31 cellular contexts compared by ENCODE assay signal in the genomic region with DNA sequence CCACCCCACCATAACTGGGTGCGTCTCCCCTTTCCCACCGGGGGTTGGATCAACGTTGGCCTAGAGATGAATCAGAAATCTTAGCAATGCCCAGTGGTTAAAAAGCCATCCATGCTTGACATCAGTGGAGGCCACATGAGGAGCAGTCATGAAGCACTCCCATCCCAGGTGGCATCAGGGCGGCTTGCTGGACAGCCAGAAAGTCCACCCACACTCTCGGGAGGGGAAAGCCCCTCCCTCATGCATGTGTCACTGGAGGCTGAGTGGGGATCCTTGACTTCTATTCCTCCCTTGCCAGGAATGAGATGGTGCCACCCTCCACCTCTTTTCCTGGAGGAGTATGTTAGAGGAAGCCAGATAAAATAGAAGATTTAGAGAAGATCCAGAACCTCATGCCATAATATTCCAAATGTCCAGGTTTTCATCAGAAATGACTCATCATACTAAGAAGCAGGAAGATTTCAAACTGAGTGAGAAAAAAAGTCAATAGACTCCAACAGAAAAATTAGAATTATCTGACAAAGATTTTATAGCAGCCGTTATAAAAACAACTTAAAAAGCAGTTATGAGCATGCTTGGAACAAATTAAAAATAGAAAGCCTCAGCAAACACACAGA.
DNase-seq lines count a peak whose midpoint lies in the region; ATAC-seq, FAIRE-seq and TF ChIP-seq lines count a peak whose summit lies in the region.
"Had no signal": no experiment of that assay in that cellular context is flagged by ENCODE, and none has a peak within 500 bp of the region (broad histone marks: within the 10 kb centered on the region; RNA-seq: fewer than 3 reads in every experiment).

No MANE protein-coding gene starts in this region.

- peak overlapping the region; percentile 29; the same call in 1 of the 2 replicates for H2BK12ac ChIP-seq in H1 (ENCODE audit: low read depth, low read length)

- no peak overlapping the region for H3K9ac ChIP-seq in H1 (replicated peaks in 1 of 4; ENCODE audit: extremely low read depth in 1 of 4, low read depth in 3 of 4, low read length in 3 of 4)

- H3K9me3 Mint-ChIP-seq in activated naive CD4-positive, alpha-beta T cell treated with anti-CD3 and anti-CD28 coated beads for 36 hours = peaks cover 3% of the 10 kb centered on the region

- H3K23ac ChIP-seq in H1 (ENCODE audit: insufficient read length) = no peak overlapping the region

- H3K23me2 ChIP-seq in H1 (ENCODE audit: low read depth, low read length) = no peaks in the 10 kb centered on the region

- peaks cover 5% of the 10 kb centered on the region for H3K27me3 Mint-ChIP-seq in activated naive CD4-positive, alpha-beta T cell treated with anti-CD3 and anti-CD28 coated beads for 36 hours (ENCODE audit: low read depth)
- H3K27me3 Mint-ChIP-seq: activated CD8-positive, alpha-beta memory T cell treated with anti-CD3 and anti-CD28 coated beads, Interleukin-2, amount 10 ng/mL, durations not matched to agents 7 days and 5 days had no signal

- H3K14ac ChIP-seq in H1 (ENCODE audit: insufficient read length) = no peak overlapping the region

- H3K27me3 ChIP-seq in H1 (replicated peaks in 1 of 4; ENCODE audit: control insufficient read depth in 3 of 4, extremely low read depth in 1 of 4, insufficient read depth in 3 of 4, low read length in 3 of 4) = no peaks in the 10 kb centered on the region
- H3K27me3 ChIP-seq: hepatocyte, sigmoid colon, upper lobe of right lung had no signal

- no peaks in the 10 kb centered on the region for H3K36me3 ChIP-seq in H1 (ENCODE audit: control insufficient read depth in 2 of 4, insufficient read depth in 4 of 4, low read length in 3 of 4)
- H3K36me3 ChIP-seq: left ventricle myocardium inferior, sigmoid colon, upper lobe of right lung had no signal

- H3K4me3 Mint-ChIP-seq in activated naive CD4-positive, alpha-beta T cell treated with anti-CD3 and anti-CD28 coated beads for 36 hours = no peak overlapping the region
- H3K4me3 Mint-ChIP-seq: activated CD8-positive, alpha-beta memory T cell treated with anti-CD3 and anti-CD28 coated beads, Interleukin-2, amount 10 ng/mL, durations not matched to agents 7 days and 5 days; activated naive CD4-positive, alpha-beta T cell treated with anti-CD3 and anti-CD28 coated beads, Interleukin-2, amount 50 U/mL, for 24 hours; B cell; immature natural killer cell; nephron; WTC11 had no signal

- CTCF ChIA-PET in H1 (lab: Charles Lee; ENCODE audit: partially characterized antibody) = no interaction called here
- CTCF ChIA-PET in activated naive CD4-positive, alpha-beta T cell treated with anti-CD3 and anti-CD28 coated beads for 36 hours (lab: Charles Lee) = no interaction called here

- no peaks in the 10 kb centered on the region for H4K20me1 ChIP-seq in H1 (replicated peaks in 1 of 2; ENCODE audit: control insufficient read depth in 1 of 2, insufficient read depth in 2 of 2, low read length in 2 of 2)

- no peak overlapping the region for H3K4me3 ChIP-seq in H1 (ENCODE audit: extremely low read depth in 1 of 4, insufficient read depth in 2 of 4, low read depth in 3 of 4, low read length in 4 of 4)
- H3K4me3 ChIP-seq: hepatocyte, left ventricle myocardium inferior, sigmoid colon, upper lobe of right lung had no signal

- POLR2A ChIA-PET in H1 (lab: Charles Lee; ENCODE audit: partially characterized antibody) = no interaction called here

- peaks cover 0 to 2% (median 0%) of the 10 kb centered on the region in 4 experiments; a peak in 1 of 7 replicates for H3K4me1 ChIP-seq in H1 (replicated peaks in 1 of 4; ENCODE audit: control insufficient read depth in 3 of 4, insufficient read depth in 4 of 4, low read length in 3 of 4)
- H3K4me1 ChIP-seq: Caco-2, upper lobe of right lung had no signal

- H2BK20ac ChIP-seq in H1 (ENCODE audit: low read length) = no peak overlapping the region

- no peak overlapping the region for H3K4me2 ChIP-seq in H1 (ENCODE audit: insufficient read depth in 1 of 2, low read depth in 2 of 2, low read length in 2 of 2)
- H3K4me2 ChIP-seq: hepatocyte had no signal

- H3K4ac ChIP-seq in H1 (replicated peaks; ENCODE audit: insufficient read length, low read depth, low read length) = no peak overlapping the region

- no peak for TF ChIP-seq EP300 in H1 (IDR thresholded peaks at IDR 0.05; ENCODE audit: borderline replicate concordance in 1 of 2, low read depth in 2 of 2, low read length in 2 of 2)

- H3K18ac ChIP-seq in H1 (ENCODE audit: extremely low read depth, low read length) = no peak overlapping the region

- no peak overlapping the region for H4K8ac ChIP-seq in H1 (ENCODE audit: extremely low read depth, insufficient read depth, low read length)

- no peaks in the 10 kb centered on the region for H3K79me2 ChIP-seq in H1 (ENCODE audit: control insufficient read depth in 1 of 2, insufficient read depth in 2 of 2, low read length in 2 of 2)
- H3K79me2 ChIP-seq: hepatocyte had no signal

- H2AK5ac ChIP-seq in H1 (ENCODE audit: low read depth, low read length) = no peak overlapping the region

- no peak for TF ChIP-seq POLR2A in H1 (IDR thresholded peaks at IDR 0.05; ENCODE audit: control extremely low read depth in 1 of 2, low read depth in 2 of 2, low read length in 2 of 2)

- peak; percentile 22 for ATAC-seq in left ventricle myocardium superior
- ATAC-seq in Right ventricle myocardium superior (ENCODE audit: poor library complexity) = no peak
- ATAC-seq in omental fat pad (ENCODE audit: low FRiP score) = peak; percentile 86
- ATAC-seq: activated CD8-positive, alpha-beta memory T cell treated with anti-CD3 and anti-CD28 coated beads, Interleukin-2, amount 10 ng/mL, durations not matched to agents 7 days and 5 days; HCT116; HepG2; upper lobe of right lung; WTC11 had no signal

- no peak for FAIRE-seq in H1 (lab: Jason Lieb, UNC)
- FAIRE-seq: A204.1, GM19239, HepG2 had no signal

- no peaks in the 10 kb centered on the region for H3K36me3 Mint-ChIP-seq in activated naive CD4-positive, alpha-beta T cell treated with anti-CD3 and anti-CD28 coated beads for 36 hours (ENCODE audit: low read depth)
- H3K36me3 Mint-ChIP-seq: WTC11 had no signal

- H3K56ac ChIP-seq in H1 (replicated peaks; ENCODE audit: insufficient read length, low read depth, low read length) = no peak overlapping the region

- TF ChIP-seq CTCF in H1 (IDR thresholded peaks at IDR 0.05; ENCODE audit: control extremely low read depth in 1 of 3, insufficient read depth in 1 of 3, low read depth in 1 of 3, low read length in 3 of 3) (no peak), omental fat pad (IDR thresholded peaks at IDR 0.05) (no peak)

- 79% methylated on average over 6 of the region's 6 CpGs; no CpG with 5 or more reads in 1 of the 2 experiments for WGBS in H1 (ENCODE audit: extremely low coverage in 1 of 2, insufficient coverage in 1 of 2, insufficient read length in 1 of 2, insufficient replicate concordance in 2 of 2, low coverage in 1 of 2, low lambda C conversion rate in 2 of 2, missing lambda C conversion rate in 1 of 2), 2 experiments

- H2BK120ac ChIP-seq in H1 (replicated peaks; ENCODE audit: low read depth, low read length) = peak overlapping the region; percentile 24

- no peak for DNase-seq in left ventricle myocardium superior
- no peak for DNase-seq in Right ventricle myocardium superior
- no peak for DNase-seq in H1 (ENCODE audit: low read depth in 1 of 2, low spot score in 2 of 2)
- no peak for DNase-seq in omental fat pad (ENCODE audit: low spot score)
- DNase-seq in activated naive CD4-positive, alpha-beta T cell treated with anti-CD3 and anti-CD28 coated beads for 36 hours = no peak
- no peak for DNase-seq in NCI-H748 treated with DMSO at 0.1 percent for 48 hours (lab: John Stamatoyannopoulos, UW)
- DNase-seq in T-helper 2 cell = no peak
- no peak for DNase-seq in COR-L47 (lab: John Stamatoyannopoulos, UW)
- DNase-seq: activated CD4-positive, alpha-beta T cell treated with anti-CD3 and anti-CD28 coated beads, Interleukin-2, amount 50 U/mL, for 1 hour; activated CD8-positive, alpha-beta memory T cell treated with anti-CD3 and anti-CD28 coated beads, Interleukin-2, amount 10 ng/mL, durations not matched to agents 7 days and 5 days; Caco-2; effector CD4-positive, alpha-beta T cell; erythroblast; foreskin melanocyte; immature natural killer cell; left ventricle myocardium inferior; NCI-H1092 treated with DMSO at 0.1 percent for 48 hours; NCI-H1930; NCI-H226; sigmoid colon; stimulated activated CD4-positive, alpha-beta T cell treated with anti-CD3 and anti-CD28 coated beads, Interleukin-15, amount 100 ng/mL, for 24 hours; upper lobe of right lung had no signal

- H4K91ac ChIP-seq in H1 (replicated peaks; ENCODE audit: insufficient read length, low read length) = peak overlapping the region; percentile 8

- no peak overlapping the region for H4K5ac ChIP-seq in H1 (ENCODE audit: insufficient read length, low read depth, low read length)

- H3K79me1 ChIP-seq in H1 (ENCODE audit: low read depth, low read length) = no peaks in the 10 kb centered on the region

- H3K27ac Mint-ChIP-seq in activated naive CD4-positive, alpha-beta T cell treated with anti-CD3 and anti-CD28 coated beads for 36 hours = no peak overlapping the region
- H3K27ac Mint-ChIP-seq: activated CD8-positive, alpha-beta memory T cell treated with anti-CD3 and anti-CD28 coated beads, Interleukin-2, amount 10 ng/mL, durations not matched to agents 7 days and 5 days; activated naive CD4-positive, alpha-beta T cell treated with anti-CD3 and anti-CD28 coated beads, Interleukin-2, amount 50 U/mL, for 24 hours; B cell; nephron; WTC11 had no signal

- no peak overlapping the region for H3K27ac ChIP-seq in H1 (ENCODE audit: low read depth, low read length)
- H3K27ac ChIP-seq: hepatocyte, left ventricle myocardium inferior, upper lobe of right lung had no signal

- H2BK15ac ChIP-seq in H1 (ENCODE audit: low read length) = no peak overlapping the region

- H2AFZ ChIP-seq in H1 (ENCODE audit: low read length) = no peak overlapping the region
- H2AFZ ChIP-seq: hepatocyte had no signal

- intact Hi-C loops in left ventricle myocardium superior (cut with micrococcal nuclease) (no loop called here), Right ventricle myocardium superior (cut with DNase I) (no loop called here)
- intact Hi-C loops in activated naive CD4-positive, alpha-beta T cell treated with anti-CD3 and anti-CD28 coated beads for 36 hours (cut with micrococcal nuclease) = no loop called here

- no peaks in the 10 kb centered on the region for H3K4me1 Mint-ChIP-seq in activated naive CD4-positive, alpha-beta T cell treated with anti-CD3 and anti-CD28 coated beads for 36 hours (ENCODE audit: low read depth)
- H3K4me1 Mint-ChIP-seq: activated CD8-positive, alpha-beta memory T cell treated with anti-CD3 and anti-CD28 coated beads, Interleukin-2, amount 10 ng/mL, durations not matched to agents 7 days and 5 days; activated naive CD4-positive, alpha-beta T cell treated with anti-CD3 and anti-CD28 coated beads, Interleukin-2, amount 50 U/mL, for 24 hours; B cell had no signal

- H3K9me3 ChIP-seq in H1 (ENCODE audit: insufficient read depth in 2 of 2, low read depth in 1 of 2, low read length in 1 of 2) = no peaks in the 10 kb centered on the region
- H3K9me3 ChIP-seq: Caco-2, sigmoid colon, upper lobe of right lung had no signal

- TF ChIP-seq RAD21 in H1 (IDR thresholded peaks at IDR 0.05 in 1 of 2, conservative IDR thresholded peaks at IDR 0.05 in 1 of 2; ENCODE audit: low read depth in 2 of 2, low read length in 2 of 2) = no peak

- H2BK5ac ChIP-seq in H1 (ENCODE audit: low read depth, low read length) = no peak overlapping the region

TF ChIP-seq in H1, 55 proteins besides CTCF, POLR2A, EP300 and RAD21 (continues in another document):
- no peak for TF ChIP-seq HDAC6 (IDR thresholded peaks at IDR 0.05; ENCODE audit: low read depth, low read length)
